Comparison of ENCODE assay signal across 32 cellular contexts in the genomic region with DNA sequence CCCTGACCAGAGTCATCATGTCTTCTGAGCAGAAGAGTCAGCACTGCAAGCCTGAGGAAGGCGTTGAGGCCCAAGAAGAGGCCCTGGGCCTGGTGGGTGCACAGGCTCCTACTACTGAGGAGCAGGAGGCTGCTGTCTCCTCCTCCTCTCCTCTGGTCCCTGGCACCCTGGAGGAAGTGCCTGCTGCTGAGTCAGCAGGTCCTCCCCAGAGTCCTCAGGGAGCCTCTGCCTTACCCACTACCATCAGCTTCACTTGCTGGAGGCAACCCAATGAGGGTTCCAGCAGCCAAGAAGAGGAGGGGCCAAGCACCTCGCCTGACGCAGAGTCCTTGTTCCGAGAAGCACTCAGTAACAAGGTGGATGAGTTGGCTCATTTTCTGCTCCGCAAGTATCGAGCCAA. TPM values are rescaled to one million over a fixed set of nuclear protein-coding genes. Genes with fewer than 3 reads are reported as not detected.
"Had no signal": no experiment of that assay in that cellular context is flagged by ENCODE, and none has a peak within 500 bp of the region (broad histone marks: within the 10 kb centered on the region; RNA-seq: fewer than 3 reads in every experiment).

No MANE protein-coding gene starts in this region.

- H3K27ac ChIP-seq: colonic mucosa, esophagus squamous epithelium, gastrocnemius medialis, heart right ventricle, left lung, lower lobe of right lung had no signal

- H3K4me3 Mint-ChIP-seq: dendritic cell treated with granulocyte-macrophage colony-stimulating factor and Interleukin-4, amounts not matched to agents 40 ng/mL and 50 ng/mL, for 4 days; mesothelial cell of epicardium had no signal

- ATAC-seq: gastrocnemius medialis, heart right ventricle, left cardiac atrium, left lung, left ventricle myocardium superior, lower lobe of right lung, mucosa of descending colon had no signal

- H3K4me1 ChIP-seq: colonic mucosa, esophagus squamous epithelium, gastrocnemius medialis, heart right ventricle, left lung, lower lobe of right lung had no signal

- H3K4me3 ChIP-seq: colonic mucosa, esophagus squamous epithelium, gastrocnemius medialis, heart right ventricle, left lung, lower lobe of right lung, mucosa of descending colon had no signal

- H3K27ac Mint-ChIP-seq: dendritic cell treated with granulocyte-macrophage colony-stimulating factor and Interleukin-4, amounts not matched to agents 40 ng/mL and 50 ng/mL, for 4 days; mesothelial cell of epicardium; naive B cell had no signal

- H3K36me3 Mint-ChIP-seq: mesothelial cell of epicardium, naive B cell had no signal

- H3K4me1 Mint-ChIP-seq: mesothelial cell of epicardium, naive B cell had no signal

- H3K36me3 ChIP-seq: colonic mucosa, esophagus squamous epithelium, gastrocnemius medialis, heart right ventricle, left lung, lower lobe of right lung had no signal

- H3K27me3 Mint-ChIP-seq: dendritic cell treated with granulocyte-macrophage colony-stimulating factor and Interleukin-4, amounts not matched to agents 40 ng/mL and 50 ng/mL, for 4 days; naive B cell had no signal

- H3K27me3 ChIP-seq: colonic mucosa, esophagus squamous epithelium, gastrocnemius medialis, heart right ventricle, left lung had no signal

- DNase-seq: colonic mucosa; cortex of kidney; effector CD8-positive, alpha-beta T cell; esophagus squamous epithelium; foreskin fibroblast; foreskin melanocyte; gastrocnemius medialis; glutamatergic neuron; head of caudate nucleus; heart right ventricle; hippocampal formation; left cardiac atrium; left lung; left ventricle myocardium superior; lower lobe of right lung; mesenchymal stem cell; mucosa of descending colon; naive B cell had no signal

- H3K9me3 ChIP-seq: colonic mucosa, esophagus squamous epithelium, gastrocnemius medialis, heart right ventricle, left lung, lower lobe of right lung, mucosa of descending colon had no signal

- FAIRE-seq: endothelial cell of umbilical vein, islet of Langerhans, keratinocyte had no signal

RNA-seq across cellular contexts. Expression of a gene that starts 11.0 kb away (rescaled TPM):
- total RNA-seq: colonic mucosa, dermis microvascular lymphatic vessel endothelial cell, endothelial cell of umbilical vein, epithelial cell of proximal tubule, esophagus squamous epithelium, gastrocnemius medialis, glomerular endothelial cell, heart right ventricle, kidney epithelial cell, left cardiac atrium, left lung, left ventricle myocardium superior, lower leg skin, lower lobe of right lung, lung microvascular endothelial cell, mesenteric fat pad, mesothelial cell of epicardium, mucosa of descending colon, myocyte had no signal
- polyA plus RNA-seq: endothelial cell of umbilical vein, esophagus, heart right ventricle, keratinocyte had no signal
